Comparison of ENCODE assay signal across 27 cellular contexts in the genomic region with DNA sequence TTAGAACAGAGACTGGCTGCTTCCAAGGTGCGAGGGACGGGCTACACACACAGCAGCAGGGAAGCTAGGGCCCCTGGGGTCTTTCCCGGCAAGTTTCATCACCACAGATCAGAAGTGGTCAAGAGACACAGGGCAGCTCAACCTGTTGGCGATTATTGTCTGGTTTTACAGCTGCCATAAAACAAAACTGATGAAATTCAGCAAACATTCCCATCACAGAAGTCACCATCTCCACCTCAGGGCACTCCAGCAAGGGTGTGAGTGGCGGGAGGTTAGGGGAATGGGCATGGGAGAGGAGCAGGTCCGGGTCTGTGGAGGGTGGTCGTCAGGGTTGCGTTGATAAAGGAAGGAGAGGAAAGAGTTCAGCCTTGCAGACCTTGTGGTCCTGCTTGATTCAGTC.
"Had no signal": no experiment of that assay in that cellular context is flagged by ENCODE, and none has a peak within 500 bp of the region (broad histone marks: within the 10 kb centered on the region; RNA-seq: fewer than 3 reads in every experiment).

No MANE protein-coding gene starts in this region.

- H3K4me1 ChIP-seq: right atrium auricular region, right lobe of liver, testis, vagina had no signal

- H3K4me3 ChIP-seq: left lung, lower lobe of right lung, ovary, right atrium auricular region, right lobe of liver, smooth muscle cell, testis, thyroid gland, upper lobe of left lung, vagina had no signal

- H3K27ac ChIP-seq: left lung, lower lobe of right lung, ovary, right atrium auricular region, right lobe of liver, testis, upper lobe of left lung, vagina had no signal

- H3K4me1 Mint-ChIP-seq: immature natural killer cell; naive B cell; natural killer cell; stimulated activated memory B cell treated with anti-CD40 and anti-IgM and Interleukin-4, amounts not matched to agents 10 μg/mL and 1 μg/mL and 100 μg/mL, for 72 hours; stimulated activated naive CD8-positive, alpha-beta T cell treated with anti-CD3 and anti-CD28 coated beads, Interleukin-15, amount 100 ng/mL, for 72 hours had no signal

- H3K4me2 ChIP-seq: smooth muscle cell had no signal

- H3K27me3 ChIP-seq: left lung, ovary, right atrium auricular region, right lobe of liver, testis, thyroid gland, upper lobe of left lung, vagina had no signal

- H3K9me3 Mint-ChIP-seq: immature natural killer cell; natural killer cell; nephron progenitor cell; stimulated activated memory B cell treated with anti-CD40 and anti-IgM and Interleukin-4, amounts not matched to agents 10 μg/mL and 1 μg/mL and 100 μg/mL, for 72 hours; stimulated activated naive CD8-positive, alpha-beta T cell treated with anti-CD3 and anti-CD28 coated beads, Interleukin-15, amount 100 ng/mL, for 72 hours had no signal

- H3K27me3 Mint-ChIP-seq: stimulated activated naive CD8-positive, alpha-beta T cell treated with anti-CD3 and anti-CD28 coated beads, Interleukin-15, amount 100 ng/mL, for 72 hours had no signal

- H3K27ac Mint-ChIP-seq: immature natural killer cell; naive B cell; natural killer cell; nephron progenitor cell; progenitor cell of endocrine pancreas; stimulated activated memory B cell treated with anti-CD40 and anti-IgM and Interleukin-4, amounts not matched to agents 10 μg/mL and 1 μg/mL and 100 μg/mL, for 72 hours; stimulated activated naive CD8-positive, alpha-beta T cell treated with anti-CD3 and anti-CD28 coated beads, Interleukin-15, amount 100 ng/mL, for 72 hours had no signal

- H3K36me3 ChIP-seq: left lung, lower lobe of right lung, ovary, right atrium auricular region, right lobe of liver, thyroid gland, upper lobe of left lung, vagina had no signal

- ATAC-seq: left colon; lower lobe of right lung; natural killer cell; right lobe of liver; stimulated activated memory B cell treated with anti-CD40 and anti-IgM and Interleukin-4, amounts not matched to agents 10 μg/mL and 1 μg/mL and 100 μg/mL, for 72 hours; stimulated activated naive CD8-positive, alpha-beta T cell treated with anti-CD3 and anti-CD28 coated beads, Interleukin-15, amount 100 ng/mL, for 72 hours had no signal

- H3K36me3 Mint-ChIP-seq: immature natural killer cell; naive B cell; natural killer cell; stimulated activated memory B cell treated with anti-CD40 and anti-IgM and Interleukin-4, amounts not matched to agents 10 μg/mL and 1 μg/mL and 100 μg/mL, for 72 hours had no signal

- DNase-seq: hypothalamus; immature natural killer cell; kidney; left colon; left lung; lower lobe of right lung; mammary epithelial cell; mesenchymal stem cell; naive B cell; natural killer cell; nephron progenitor cell; ovary; right lobe of liver; stimulated activated CD4-positive, alpha-beta T cell treated with anti-CD3 and anti-CD28 coated beads, Interleukin-1b, Interleukin-23, amount 100 ng/mL, for 48 hours; stimulated activated CD4-positive, alpha-beta T cell treated with anti-CD3 and anti-CD28 coated beads, Interleukin-2, amount 100 ng/mL, for 48 hours; stimulated activated CD4-positive, alpha-beta T cell treated with anti-CD3 and anti-CD28 coated beads, Interleukin-4, amount 100 ng/mL, for 4 hours; stimulated activated CD8-positive, alpha-beta memory T cell treated with anti-CD3 and anti-CD28 coated beads, Interleukin-4, amount 100 ng/mL, for 48 hours; stimulated activated naive CD4-positive, alpha-beta T cell treated with Interleukin-2 at 50 U/mL for 16 hours; stimulated activated naive CD8-positive, alpha-beta T cell treated with anti-CD3 and anti-CD28 coated beads, Interleukin-15, amount 100 ng/mL, for 72 hours; testis; thyroid gland; upper lobe of left lung had no signal

- H3K4me3 Mint-ChIP-seq: immature natural killer cell; natural killer cell; nephron progenitor cell; stimulated activated memory B cell treated with anti-CD40 and anti-IgM and Interleukin-4, amounts not matched to agents 10 μg/mL and 1 μg/mL and 100 μg/mL, for 72 hours; stimulated activated naive CD8-positive, alpha-beta T cell treated with anti-CD3 and anti-CD28 coated beads, Interleukin-15, amount 100 ng/mL, for 72 hours had no signal

- H3K9me3 ChIP-seq: left lung, lower lobe of right lung, ovary, right atrium auricular region, right lobe of liver, testis, thyroid gland, upper lobe of left lung, vagina had no signal
